Comparison of ENCODE assay signal across 15 cellular contexts in the genomic region with DNA sequence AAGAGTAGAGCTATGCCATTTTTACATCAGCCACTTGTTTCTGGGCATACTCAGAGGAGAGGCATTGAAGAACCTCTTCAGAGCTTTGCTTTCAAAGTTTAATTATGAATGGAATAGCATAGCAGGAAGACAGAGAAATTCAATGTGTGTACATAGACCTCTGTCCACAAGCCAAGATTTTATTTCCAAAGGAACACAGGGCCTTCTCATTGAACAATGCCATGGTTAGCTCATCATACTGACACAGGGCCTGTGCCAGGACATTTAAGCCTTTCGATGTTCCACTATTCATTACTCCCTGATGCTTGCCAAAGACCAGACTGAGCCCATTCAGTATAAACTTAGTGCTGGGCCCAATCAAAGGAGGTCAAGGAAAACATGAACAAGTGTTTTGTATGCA.
DNase-seq lines count a peak whose midpoint lies in the region; ATAC-seq and TF ChIP-seq lines count a peak whose summit lies in the region.
"Had no signal": no experiment of that assay in that cellular context is flagged by ENCODE, and none has a peak within 500 bp of the region (broad histone marks: within the 10 kb centered on the region; RNA-seq: fewer than 3 reads in every experiment).

No MANE protein-coding gene starts in this region.

- H3K4me1 ChIP-seq in heart right ventricle (peaks cover 0 to 23% (median 8%) of the 10 kb centered on the region in 9 donors), psoas muscle (peaks cover 6% of the 10 kb centered on the region)

- ATAC-seq in heart right ventricle = peak; percentile 17 to 93 (median 78)
- peak in 3 of 4 donors; percentile 51 to 81 (median 74) for ATAC-seq in psoas muscle
- no peak for ATAC-seq in HG02970 (IDR thresholded peaks at IDR 0.05; ENCODE audit: low FRiP score, unreplicated experiment)
- no peak for ATAC-seq in GM21423 (IDR thresholded peaks at IDR 0.05; ENCODE audit: unreplicated experiment)
- ATAC-seq: HCT116 had no signal

- H3K27ac ChIP-seq in heart right ventricle (no peak overlapping the region), psoas muscle (no peak overlapping the region)
- H3K27ac ChIP-seq: esophagus muscularis mucosa had no signal

- TF ChIP-seq CTCF in heart right ventricle (IDR thresholded peaks at IDR 0.05) (no peak), psoas muscle (IDR thresholded peaks at IDR 0.05) (no peak)

- no peaks in the 10 kb centered on the region for H3K27me3 ChIP-seq in heart right ventricle
- H3K27me3 ChIP-seq in psoas muscle (ENCODE audit: insufficient read depth in 3 of 3, low read length in 2 of 3) = no peaks in the 10 kb centered on the region
- H3K27me3 ChIP-seq: esophagus muscularis mucosa had no signal

- H3K9me3 ChIP-seq in heart right ventricle (no peaks in the 10 kb centered on the region), psoas muscle (no peaks in the 10 kb centered on the region)
- H3K9me3 ChIP-seq: esophagus muscularis mucosa had no signal

- peak; percentile 53 for DNase-seq in NCI-H1092 (lab: John Stamatoyannopoulos, UW)
- peak in 51 of 58 donors; percentile 4 to 95 (median 60) for DNase-seq in anterior cingulate cortex (lab: John Stamatoyannopoulos, UW)
- no peak for DNase-seq in heart right ventricle
- DNase-seq in psoas muscle = no peak
- DNase-seq in GM19240 (ENCODE audit: insufficient read length, low spot score) = no peak
- DNase-seq in activated effector memory CD4-positive, alpha-beta T cell treated with Interleukin-2 at 50 U/mL for 16 hours = no peak
- DNase-seq: activated CD4-positive, alpha-beta T cell treated with anti-CD3 and anti-CD28 coated beads for 4 hours; DMS53; NCI-H146; NCI-H82; T-helper 2 cell had no signal

- H3K36me3 ChIP-seq in heart right ventricle (no peaks in the 10 kb centered on the region), psoas muscle (ENCODE audit: insufficient read depth in 1 of 2, low read depth in 1 of 2) (no peaks in the 10 kb centered on the region)

- intact Hi-C loops in heart right ventricle (cut with DNase I) = no loop called here
- intact Hi-C loops in psoas muscle (cut with DNase I) = no loop called here

- no peak overlapping the region for H3K4me3 ChIP-seq in heart right ventricle
- no peak overlapping the region for H3K4me3 ChIP-seq in psoas muscle
- H3K4me3 ChIP-seq: esophagus muscularis mucosa had no signal

- 12 to 17% methylated on average over 1 of the region's 1 CpG for WGBS in heart right ventricle, 2 donors
- 3 to 11% (median 10%) methylated on average over 1 of the region's 1 CpG for WGBS in psoas muscle, 3 donors

Comparison
In these comparisons a context has a peak if more than half of its experiments do, and no peak if none do; other contexts are left out.
1. DNase-seq: peak in NCI-H1092 (single experiment) and anterior cingulate cortex (51 of 58); none in heart right ventricle (0 of 2), psoas muscle (0 of 2), GM19240 (single experiment) and activated effector memory CD4-positive, alpha-beta T cell treated with Interleukin-2 at 50 U/mL for 16 hours (single experiment).
2. ATAC-seq: peak in heart right ventricle (8 of 8) and psoas muscle (3 of 4); none in HG02970 (single experiment) and GM21423 (single experiment).